In genomic region chr5:159056201-159056600, GRCh38 we compare ENCODE assay signal across 22 cellular contexts.
"Had no signal": no experiment of that assay in that cellular context is flagged by ENCODE, and none has a peak within 500 bp of the region (broad histone marks: within the 10 kb centered on the region; RNA-seq: fewer than 3 reads in every experiment).

No MANE protein-coding gene starts in this region.

- H3K4me3 ChIP-seq: coronary artery, hepatocyte, skin epidermis, suprapubic skin, upper lobe of left lung had no signal

- H2AFZ ChIP-seq: hepatocyte had no signal

- H3K9me3 Mint-ChIP-seq: activated naive CD4-positive, alpha-beta T cell treated with anti-CD3 and anti-CD28 coated beads, Interleukin-2, amount 50 U/mL, for 72 hours; naive thymus-derived CD4-positive, alpha-beta T cell; T-cell had no signal

- H3K9me3 ChIP-seq: suprapubic skin, upper lobe of left lung had no signal

- H3K4me3 Mint-ChIP-seq: brain; naive thymus-derived CD4-positive, alpha-beta T cell; T-cell had no signal

- H3K4me2 ChIP-seq: hepatocyte had no signal

- DNase-seq: activated CD4-positive, alpha-beta T cell treated with anti-CD3 and anti-CD28 coated beads, Interleukin-2, amount 50 U/mL, for 4 hours; activated CD4-positive, CD25-positive, alpha-beta regulatory T cell treated with anti-CD3 and anti-CD28 coated beads, Interleukin-2, amount 50 U/mL, for 72 hours; activated gamma-delta T cell; activated T-cell treated with anti-CD3 and anti-CD28 coated beads, Interleukin-2, amount 50 U/mL, for 1 hour; amniotic stem cell; central memory CD4-positive, alpha-beta T cell; mammary epithelial cell; naive thymus-derived CD4-positive, alpha-beta T cell; stimulated activated CD4-positive, alpha-beta T cell treated with anti-CD3 and anti-CD28 coated beads, Interleukin-15, amount 100 ng/mL, for 24 hours; stimulated activated CD4-positive, alpha-beta T cell treated with anti-CD3 and anti-CD28 coated beads, Interleukin-4, amount 100 ng/mL, for 1 hour; stimulated activated naive CD8-positive, alpha-beta T cell treated with anti-CD3 and anti-CD28 coated beads, Interleukin-15, Interleukin-2, amounts not matched to agents 100 U/mL and 50 U/mL, for 24 hours; T-cell; T1000; upper lobe of left lung had no signal

- ATAC-seq: activated naive CD4-positive, alpha-beta T cell treated with anti-CD3 and anti-CD28 coated beads, Interleukin-2, amount 50 U/mL, for 72 hours; esophagus mucosa; left lobe of liver; naive thymus-derived CD4-positive, alpha-beta T cell; stimulated activated naive CD8-positive, alpha-beta T cell treated with anti-CD3 and anti-CD28 coated beads, Interleukin-15, Interleukin-2, amounts not matched to agents 100 U/mL and 50 U/mL, for 24 hours; T-cell had no signal

- H3K36me3 ChIP-seq: suprapubic skin, upper lobe of left lung had no signal

- H3K27ac Mint-ChIP-seq: activated naive CD4-positive, alpha-beta T cell treated with anti-CD3 and anti-CD28 coated beads, Interleukin-2, amount 50 U/mL, for 72 hours; brain; T-cell had no signal

- H3K36me3 Mint-ChIP-seq: activated naive CD4-positive, alpha-beta T cell treated with anti-CD3 and anti-CD28 coated beads, Interleukin-2, amount 50 U/mL, for 72 hours; brain; naive thymus-derived CD4-positive, alpha-beta T cell; T-cell had no signal

- H3K27ac ChIP-seq: hepatocyte, skin epidermis, suprapubic skin, upper lobe of left lung had no signal

- H3K79me2 ChIP-seq: hepatocyte had no signal
